In genomic region chr10:68231106-68231901, GRCh38 we compare ENCODE assay signal across 8 cellular contexts. TPM values are rescaled to one million over a fixed set of nuclear protein-coding genes. Genes with fewer than 3 reads are reported as not detected.
DNase-seq lines count a peak whose midpoint lies in the region; ATAC-seq and TF ChIP-seq lines count a peak whose summit lies in the region.

No MANE protein-coding gene starts in this region.

- dilution Hi-C loops in mammary epithelial cell (cut with HindIII; ENCODE audit: low sequenced_read_pairs) = no loop called here

- H2AFZ ChIP-seq in GM23338 (peak overlapping the region; percentile 100), Karpas-422 (ENCODE audit: low read length) (peak overlapping the region; percentile 97), SK-N-SH (ENCODE audit: low read depth) (peak overlapping the region; percentile 97), mammary epithelial cell (ENCODE audit: low read depth, low read length) (peak overlapping the region; percentile 100)

- H3K79me2 ChIP-seq in GM23338 (replicated peaks; ENCODE audit: insufficient read depth) (no peaks in the 10 kb centered on the region), Karpas-422 (ENCODE audit: low read length) (no peaks in the 10 kb centered on the region), SK-N-SH (ENCODE audit: insufficient read depth) (no peaks in the 10 kb centered on the region), mammary epithelial cell (ENCODE audit: insufficient read depth, low read length) (no peaks in the 10 kb centered on the region)

- H3K4me3 ChIP-seq in GM23338 = peak overlapping the region; percentile 86
- H3K4me3 ChIP-seq in Karpas-422 (ENCODE audit: low read length) = peak overlapping the region; percentile 67
- H3K4me3 ChIP-seq in SK-N-SH (ENCODE audit: low read depth in 2 of 2, low read length in 1 of 2) = peak overlapping the region; percentile 59 to 68
- H3K4me3 ChIP-seq in mammary epithelial cell (replicated peaks in 1 of 3; ENCODE audit: insufficient read depth in 1 of 3, low read depth in 2 of 3, low read length in 3 of 3) = peak overlapping the region; percentile 58 to 73 (median 68)
- peak overlapping the region; percentile 74 for H3K4me3 ChIP-seq in skeletal muscle satellite cell (ENCODE audit: low read length)

- DNase-seq in GM10266 (ENCODE audit: extremely low spot score) (peak; percentile 86), GM23338 (ENCODE audit: low spot score) (peak; percentile 87), Karpas-422 (peak; percentile 84), SK-N-SH (peak; percentile 98), mammary epithelial cell (peak; percentile 55), immature natural killer cell (peak in 2 of 3 donors; percentile 4 to 8), cortex of kidney (lab: John Stamatoyannopoulos, UW) (no peak)

- H3K4me1 ChIP-seq in GM23338 (ENCODE audit: insufficient read depth) (peaks cover 9% of the 10 kb centered on the region), Karpas-422 (ENCODE audit: low read length) (peaks cover 13% of the 10 kb centered on the region), SK-N-SH (ENCODE audit: control insufficient read depth in 1 of 2, insufficient read depth in 2 of 2, low read depth in 1 of 2, low read length in 1 of 2) (peaks cover 0 to 4% of the 10 kb centered on the region in 2 experiments; a peak in 2 of 4 replicates), mammary epithelial cell (ENCODE audit: insufficient read depth, low read length) (peaks cover 19% of the 10 kb centered on the region), skeletal muscle satellite cell (ENCODE audit: control insufficient read depth, insufficient read depth, low read length) (peaks cover 11% of the 10 kb centered on the region)

- H3K36me3 Mint-ChIP-seq in GM23338 (ENCODE audit: low read depth) (no peaks in the 10 kb centered on the region), immature natural killer cell (no peaks in the 10 kb centered on the region)

- no peak for TF ChIP-seq EP300 in SK-N-SH (IDR thresholded peaks at IDR 0.05; ENCODE audit: borderline replicate concordance in 1 of 2, low read depth in 1 of 2, low read length in 1 of 2)

- H3K4me2 ChIP-seq in GM23338 (peak overlapping the region; percentile 98), Karpas-422 (ENCODE audit: low read depth, low read length, poor library complexity, severe bottlenecking) (peak overlapping the region; percentile 74), SK-N-SH (peak overlapping the region; percentile 83), mammary epithelial cell (ENCODE audit: insufficient read depth, low read depth, low read length) (peak overlapping the region; percentile 100), skeletal muscle satellite cell (ENCODE audit: low read length) (peak overlapping the region; percentile 98)

- H3K4me1 Mint-ChIP-seq in GM23338 (peaks cover 9% of the 10 kb centered on the region), immature natural killer cell (peaks cover 6 to 7% of the 10 kb centered on the region in 2 donors)

- BruUV-seq in mammary epithelial cell (replicated peaks; lab: Mats Ljungman, UMichigan) = no TSS peak

- H3K9me3 ChIP-seq in Karpas-422 (ENCODE audit: low read length) (no peaks in the 10 kb centered on the region), SK-N-SH (no peaks in the 10 kb centered on the region), mammary epithelial cell (replicated peaks; ENCODE audit: insufficient read depth, low read length) (no peaks in the 10 kb centered on the region), skeletal muscle satellite cell (replicated peaks; ENCODE audit: low read length) (no peaks in the 10 kb centered on the region)

- ATAC-seq in GM23338 = peak; percentile 95

- peaks cover 11% of the 10 kb centered on the region for H3K27me3 Mint-ChIP-seq in GM23338 (ENCODE audit: insufficient read depth, low read depth, poor library complexity)
- H3K27me3 Mint-ChIP-seq in immature natural killer cell (ENCODE audit: low read depth in 3 of 3) = peaks cover 4 to 15% (median 9%) of the 10 kb centered on the region in 3 donors

- 13% methylated on average over 6 of the region's 83 CpGs for WGBS in SK-N-SH (ENCODE audit: low lambda C conversion rate)
- WGBS in mammary epithelial cell (ENCODE audit: low coverage, missing lambda C conversion rate) = 4% methylated on average over 31 of the region's 83 CpGs

- no peak for TF ChIP-seq RAD21 in SK-N-SH (IDR thresholded peaks at IDR 0.05; ENCODE audit: low read length)

- H3K36me3 ChIP-seq in GM23338 (ENCODE audit: insufficient read depth) = no peaks in the 10 kb centered on the region
- H3K36me3 ChIP-seq in Karpas-422 (ENCODE audit: insufficient read depth, low read length) = no peaks in the 10 kb centered on the region
- no peaks in the 10 kb centered on the region for H3K36me3 ChIP-seq in SK-N-SH (replicated peaks in 1 of 2; ENCODE audit: control insufficient read depth in 1 of 2, insufficient read depth in 2 of 2, low read length in 1 of 2)
- H3K36me3 ChIP-seq in mammary epithelial cell (ENCODE audit: insufficient read depth, low read length) = no peaks in the 10 kb centered on the region
- H3K36me3 ChIP-seq in skeletal muscle satellite cell (ENCODE audit: insufficient read depth, low read length) = no peaks in the 10 kb centered on the region

- H3K27me3 ChIP-seq in GM23338 (ENCODE audit: insufficient read depth) (peaks cover 40% of the 10 kb centered on the region), Karpas-422 (ENCODE audit: low read length) (no peaks in the 10 kb centered on the region), SK-N-SH (ENCODE audit: insufficient read depth) (no peaks in the 10 kb centered on the region; the same call in 1 of the 2 replicates), mammary epithelial cell (ENCODE audit: insufficient read depth, low read length) (peaks cover 2% of the 10 kb centered on the region), skeletal muscle satellite cell (ENCODE audit: control insufficient read depth, insufficient read depth, low read length) (no peaks in the 10 kb centered on the region)

- H4K20me1 ChIP-seq in GM23338 (replicated peaks; ENCODE audit: insufficient read depth) = no peaks in the 10 kb centered on the region
- no peaks in the 10 kb centered on the region for H4K20me1 ChIP-seq in Karpas-422 (ENCODE audit: insufficient read depth, low read depth, low read length)
- no peaks in the 10 kb centered on the region for H4K20me1 ChIP-seq in SK-N-SH (ENCODE audit: insufficient read depth)
- no peaks in the 10 kb centered on the region for H4K20me1 ChIP-seq in mammary epithelial cell (ENCODE audit: insufficient read depth, low read length)

- H3K9ac ChIP-seq in Karpas-422 (ENCODE audit: low read length) = peak overlapping the region; percentile 66
- peak overlapping the region; percentile 68 for H3K9ac ChIP-seq in SK-N-SH
- H3K9ac ChIP-seq in mammary epithelial cell (ENCODE audit: insufficient read depth, low read length) = peak overlapping the region; percentile 23
- peak overlapping the region; percentile 79 for H3K9ac ChIP-seq in skeletal muscle satellite cell (ENCODE audit: low read depth, low read length)

- POLR2A ChIA-PET in SK-N-SH (lab: Yijun Ruan, JAX) = interaction anchor here (0.6 to 1.6 kb wide), 5 partner anchors 10 to 102 kb away, joined by 3 to 7 read pairs (median 5); partner anchors contain the start of genes HNRNPH3 and PBLD

- H3K27ac Mint-ChIP-seq in GM23338 (peak overlapping the region; percentile 88), immature natural killer cell (no peak overlapping the region)

- no peaks in the 10 kb centered on the region for H3K9me2 ChIP-seq in GM23338 (ENCODE audit: insufficient read depth)
- no peaks in the 10 kb centered on the region for H3K9me2 ChIP-seq in Karpas-422 (replicated peaks; ENCODE audit: insufficient read depth, low read length)
- H3K9me2 ChIP-seq in SK-N-SH = no peaks in the 10 kb centered on the region

- H3K27ac ChIP-seq in GM23338 (ENCODE audit: low read depth) (no peak overlapping the region), Karpas-422 (ENCODE audit: low read length) (no peak overlapping the region), SK-N-SH (ENCODE audit: low read depth in 2 of 2, low read length in 1 of 2) (peak overlapping the region; percentile 42 to 84; a peak in 3 of 4 replicates), mammary epithelial cell (ENCODE audit: insufficient read depth, low read depth, low read length) (no peak overlapping the region)

- TF ChIP-seq CTCF in GM10266 (IDR thresholded peaks at IDR 0.05; ENCODE audit: control insufficient read depth, insufficient read depth, low read depth, missing control alignments) (peak; percentile 48), GM23338 (conservative IDR thresholded peaks at IDR 0.05; ENCODE audit: low read depth in 2 of 2) (peak in 1 of 2 experiments; percentile 32; a peak in 2 of 4 replicates), SK-N-SH (IDR thresholded peaks at IDR 0.05) (no peak), mammary epithelial cell (conservative IDR thresholded peaks at IDR 0.05 in 1 of 2, IDR thresholded peaks at IDR 0.05 in 1 of 2; ENCODE audit: extremely low read depth in 1 of 2, insufficient read depth in 1 of 2, low read depth in 1 of 2, low read length in 2 of 2) (no peak)

- H3F3A ChIP-seq in GM23338 (replicated peaks; ENCODE audit: low read depth) (no peaks in the 10 kb centered on the region; the same call in 1 of the 2 replicates), SK-N-SH (replicated peaks; ENCODE audit: insufficient read depth) (peaks cover 8% of the 10 kb centered on the region)

- CTCF ChIA-PET in SK-N-SH (lab: Yijun Ruan, JAX) = interaction anchor here (0.6 to 3.2 kb wide), 12 partner anchors 8 to 376 kb away, joined by 3 to 16 read pairs (median 3); no protein-coding TSS in a partner anchor
- CTCF ChIA-PET in mammary epithelial cell (lab: Charles Lee; ENCODE audit: low non-redundant PET) = interaction anchor here (0.6 kb wide), 1 partner anchor 39 kb away, joined by 3 read pairs; no protein-coding TSS in a partner anchor

- in situ Hi-C loops in mammary epithelial cell (cut with MboI; ENCODE audit: low sequenced_read_pairs in 2 of 2) = no loop called here

- no peaks in the 10 kb centered on the region for H3K9me3 Mint-ChIP-seq in GM23338
- peaks cover 0 to 2% (median 0%) of the 10 kb centered on the region in 6 donors for H3K9me3 Mint-ChIP-seq in immature natural killer cell

- intact Hi-C loops in mammary epithelial cell (cut with micrococcal nuclease) = no loop called here

- peak overlapping the region; percentile 84 for H3K4me3 Mint-ChIP-seq in GM23338
- peak overlapping the region; percentile 51 to 77 (median 64) for H3K4me3 Mint-ChIP-seq in immature natural killer cell

TF ChIP-seq in SK-N-SH, 30 proteins besides CTCF, POLR2A, EP300 and RAD21 (continues in another document):
- TF ChIP-seq RXRA (IDR thresholded peaks at IDR 0.05; ENCODE audit: borderline replicate concordance, low read depth) = no peak
- no peak for TF ChIP-seq FOXM1 (IDR thresholded peaks at IDR 0.05; ENCODE audit: low read depth)

RNA-seq across cellular contexts. Expression of gene ATOH7, which starts 0.6 kb away (rescaled TPM):
- total RNA-seq in GM23338 (2014; rRNA removed; shearing (Covaris generic)) = 1.2 and 1.8 TPM in 2 replicates
- 0.23 TPM in 1 of 2 replicates, not detected in the other for polyA plus RNA-seq in GM23338 (2016; fragmentation: Nextera tagmentation; extraction: Ambion mirVana)
- not detected in 2 replicates for total RNA-seq in Karpas-422 (2014; rRNA removed; shearing (Covaris generic); ENCODE audit: low replicate concordance)
- polyA plus RNA-seq in SK-N-SH (2012; rRNA removed) = 0.08 and 0.12 TPM in 2 replicates
- polyA plus RNA-seq in SK-N-SH (2012; cell fraction: cytosol; rRNA removed) = 0.08 and 0.14 TPM in 2 replicates
- 0.10 and 0.15 TPM in 2 replicates for polyA plus RNA-seq in SK-N-SH (2012; cell fraction: nucleus; rRNA removed)
- not detected for total RNA-seq in mammary epithelial cell
- polyA plus RNA-seq in mammary epithelial cell = 0.03 TPM
- not detected for polyA minus RNA-seq in mammary epithelial cell
- polyA plus RNA-seq in immature natural killer cell = not detected
- total RNA-seq in skeletal muscle satellite cell (2012; rRNA removed) = not detected in 2 replicates

Comparison
In these comparisons a context has a peak if more than half of its experiments do, and no peak if none do; other contexts are left out.
1. H3K27ac ChIP-seq: peak in SK-N-SH (2 of 2); none in GM23338 (single experiment), Karpas-422 (single experiment) and mammary epithelial cell (single experiment).
2. H3K9ac ChIP-seq: peak in every context shown above with its lines; median percentile 79 in skeletal muscle satellite cell; 68 in SK-N-SH; 66 in Karpas-422; 23 in mammary epithelial cell.
3. Peak in every context shown above with its lines, with median percentiles within 50 percentile points of each other: H2AFZ ChIP-seq, H3K4me2 ChIP-seq and H3K4me3 ChIP-seq.